In the genomic region with DNA sequence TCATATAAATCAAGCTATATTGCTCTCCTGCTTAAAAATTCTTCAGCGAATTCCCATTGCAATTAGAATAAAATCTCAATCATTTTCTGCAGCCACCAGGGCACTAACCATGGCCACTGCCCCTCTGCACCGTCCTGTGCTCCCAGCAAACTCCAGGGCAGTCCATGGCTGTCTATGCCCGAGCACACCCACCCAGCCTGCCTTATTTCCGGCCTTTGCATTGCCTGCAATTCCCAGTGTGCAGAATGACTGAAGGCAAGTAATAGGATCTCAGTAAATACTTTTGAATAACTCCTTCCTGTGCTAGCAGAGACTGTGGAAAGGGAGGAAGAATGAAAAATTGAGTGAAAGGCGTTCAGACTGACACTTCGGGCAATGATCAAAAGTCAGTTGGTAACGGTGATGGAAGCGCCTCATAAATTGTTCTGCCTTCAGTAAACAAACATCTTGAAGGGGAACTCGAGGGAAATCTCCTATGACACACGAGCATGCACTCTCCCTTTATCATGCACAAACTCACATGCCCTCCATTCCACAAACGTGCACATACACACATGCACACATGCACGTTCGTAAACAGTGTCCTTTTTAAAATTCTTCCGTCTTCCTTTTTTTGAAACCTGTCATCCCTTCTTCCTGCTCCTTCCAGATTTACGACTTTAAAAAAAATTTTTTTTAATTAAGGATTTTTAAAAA, we compare ENCODE assay signal across 28 cellular contexts.
"Had no signal": no experiment of that assay in that cellular context is flagged by ENCODE, and none has a peak within 500 bp of the region (broad histone marks: within the 10 kb centered on the region; RNA-seq: fewer than 3 reads in every experiment).

No MANE protein-coding gene starts in this region.

- H3K4me1 Mint-ChIP-seq: activated B cell treated with CpG ODN at 0.5 μM for 24 hours; activated CD4-positive, alpha-beta memory T cell treated with anti-CD3 and anti-CD28 coated beads, Interleukin-2, amount 10 ng/mL, durations not matched to agents 7 days and 5 days; activated T-helper 17 cell treated with anti-CD3 and anti-CD28 coated beads, Interleukin-2, amount 50 U/mL, for 72 hours had no signal

- H3K27ac Mint-ChIP-seq: activated B cell treated with CpG ODN at 0.5 μM for 24 hours; activated CD4-positive, alpha-beta memory T cell treated with anti-CD3 and anti-CD28 coated beads, Interleukin-2, amount 10 ng/mL, durations not matched to agents 7 days and 5 days; activated naive CD4-positive, alpha-beta T cell treated with anti-CD3 and anti-CD28 coated beads for 36 hours; activated naive CD8-positive, alpha-beta T cell; activated T-helper 17 cell treated with anti-CD3 and anti-CD28 coated beads, Interleukin-2, amount 50 U/mL, for 72 hours; T-helper 17 cell had no signal

- H3K36me3 Mint-ChIP-seq: activated naive CD8-positive, alpha-beta T cell had no signal

- DNase-seq: activated B cell treated with CpG ODN at 0.5 μM for 24 hours; activated CD4-positive, alpha-beta memory T cell treated with anti-CD3 and anti-CD28 coated beads, Interleukin-2, amount 10 ng/mL, durations not matched to agents 7 days and 5 days; activated CD4-positive, alpha-beta T cell treated with anti-CD3 and anti-CD28 coated beads for 1 hour; activated CD4-positive, alpha-beta T cell treated with anti-CD3 and anti-CD28 coated beads, Interleukin-2, amount 50 U/mL, for 1 hour; activated gamma-delta T cell; activated naive CD4-positive, alpha-beta T cell treated with anti-CD3 and anti-CD28 coated beads for 36 hours; activated T-cell treated with anti-CD3 and anti-CD28 coated beads for 4 hours; activated T-cell treated with anti-CD3 and anti-CD28 coated beads, Interleukin-2, amount 50 U/mL, for 48 hours; brain microvascular endothelial cell; cerebellar nuclear complex; Karpas-422; MM.1S; NCI-H1105 treated with DMSO at 0.1 percent for 48 hours; NCI-H1436 treated with DMSO at 0.1 percent for 48 hours; NCI-H187; NCI-H2081; NCI-H2171; NCI-H2227 treated with DMSO at 0.1 percent for 48 hours; NCI-H69; NK-92 treated with Interleukin-12 subunit alpha and Interleukin-12 subunit beta, amount 100 ng/mL, for 24 hours; OCI-M1; SIG-M5; T-helper 17 cell; T1000 had no signal

- H3K27ac ChIP-seq: brain microvascular endothelial cell, cardiac muscle cell had no signal

- FAIRE-seq: TTC549 had no signal

- H3K27me3 Mint-ChIP-seq: activated T-helper 17 cell treated with anti-CD3 and anti-CD28 coated beads, Interleukin-2, amount 50 U/mL, for 72 hours had no signal

- H3K4me3 ChIP-seq: cardiac muscle cell had no signal

- H3K36me3 ChIP-seq: brain microvascular endothelial cell, cardiac muscle cell had no signal

- H3K27me3 ChIP-seq: brain microvascular endothelial cell, cardiac muscle cell had no signal

- H3K9me3 Mint-ChIP-seq: activated B cell treated with CpG ODN at 0.5 μM for 24 hours; activated CD4-positive, alpha-beta memory T cell treated with anti-CD3 and anti-CD28 coated beads, Interleukin-2, amount 10 ng/mL, durations not matched to agents 7 days and 5 days; activated naive CD4-positive, alpha-beta T cell treated with anti-CD3 and anti-CD28 coated beads for 36 hours; activated T-helper 17 cell treated with anti-CD3 and anti-CD28 coated beads, Interleukin-2, amount 50 U/mL, for 72 hours had no signal

- ATAC-seq: activated T-helper 17 cell treated with anti-CD3 and anti-CD28 coated beads, Interleukin-2, amount 50 U/mL, for 72 hours; T-helper 17 cell had no signal

- H3K4me3 Mint-ChIP-seq: activated B cell treated with CpG ODN at 0.5 μM for 24 hours; activated CD4-positive, alpha-beta memory T cell treated with anti-CD3 and anti-CD28 coated beads, Interleukin-2, amount 10 ng/mL, durations not matched to agents 7 days and 5 days; activated naive CD4-positive, alpha-beta T cell treated with anti-CD3 and anti-CD28 coated beads for 36 hours; activated naive CD8-positive, alpha-beta T cell; activated T-helper 17 cell treated with anti-CD3 and anti-CD28 coated beads, Interleukin-2, amount 50 U/mL, for 72 hours; T-helper 17 cell had no signal
